Comparison of ENCODE assay signal across 20 cellular contexts in genomic region chr3:21020043-21020442, GRCh38.
"Had no signal": no experiment of that assay in that cellular context is flagged by ENCODE, and none has a peak within 500 bp of the region (broad histone marks: within the 10 kb centered on the region; RNA-seq: fewer than 3 reads in every experiment).

No MANE protein-coding gene starts in this region.

- DNase-seq: KBM-7, MV-4-11, NCI-H1048, NCI-H1105, NCI-H1436 treated with DMSO at 0.1 percent for 48 hours, NCI-H1694, NCI-H187 treated with DMSO at 0.1 percent for 48 hours, NCI-H2029 treated with DMSO at 0.1 percent for 48 hours, NCI-H2107, NCI-H2171, NCI-H226, NCI-H446, NCI-H510A, NCI-H524 treated with DMSO at 0.1 percent for 48 hours, NCI-H774, RPMI8226, SHP77, SW 1271, T-cell had no signal

- ATAC-seq: T-cell had no signal

- H3K27ac ChIP-seq: HL-60 had no signal
